1 cellular context compared by ENCODE assay signal in the genomic region with DNA sequence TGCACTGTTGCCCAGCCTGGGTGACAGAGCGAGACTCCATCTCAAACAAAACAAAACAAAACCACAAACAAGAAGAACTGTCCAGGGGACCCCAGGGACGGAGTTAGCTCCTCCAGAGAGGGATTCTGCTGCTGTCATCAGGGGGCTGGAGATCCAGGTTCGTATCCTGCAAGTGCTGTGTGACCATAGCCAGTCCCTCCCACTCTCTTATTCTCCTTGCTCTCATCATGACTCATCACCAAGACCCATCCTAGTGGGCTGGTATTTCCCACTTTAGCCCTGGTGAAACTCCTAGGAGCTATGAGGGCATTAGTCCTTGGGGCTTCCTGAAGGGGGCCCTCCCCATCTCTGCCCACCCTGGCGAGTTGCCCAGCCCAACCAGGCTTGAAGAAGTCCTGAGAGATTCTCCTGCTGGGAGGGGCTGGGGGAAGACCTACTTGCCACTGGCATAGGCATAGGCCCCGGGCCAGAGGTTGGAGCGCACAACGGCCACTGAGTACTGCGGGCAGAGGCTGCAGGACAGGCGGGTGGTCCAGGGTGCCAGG.
TF ChIP-seq lines count a peak whose summit lies in the region.

No MANE protein-coding gene starts in this region.

TF ChIP-seq in IMR-90, 13 proteins besides CTCF, POLR2A, EP300 and RAD21 (continued from another document):
- TF ChIP-seq FOS (IDR thresholded peaks at IDR 0.05; ENCODE audit: low read depth, low read length) (peak; percentile 72), CEBPB (IDR thresholded peaks at IDR 0.05; ENCODE audit: low read depth, low read length) (no peak)
